19 cellular contexts compared by ENCODE assay signal in the genomic region with DNA sequence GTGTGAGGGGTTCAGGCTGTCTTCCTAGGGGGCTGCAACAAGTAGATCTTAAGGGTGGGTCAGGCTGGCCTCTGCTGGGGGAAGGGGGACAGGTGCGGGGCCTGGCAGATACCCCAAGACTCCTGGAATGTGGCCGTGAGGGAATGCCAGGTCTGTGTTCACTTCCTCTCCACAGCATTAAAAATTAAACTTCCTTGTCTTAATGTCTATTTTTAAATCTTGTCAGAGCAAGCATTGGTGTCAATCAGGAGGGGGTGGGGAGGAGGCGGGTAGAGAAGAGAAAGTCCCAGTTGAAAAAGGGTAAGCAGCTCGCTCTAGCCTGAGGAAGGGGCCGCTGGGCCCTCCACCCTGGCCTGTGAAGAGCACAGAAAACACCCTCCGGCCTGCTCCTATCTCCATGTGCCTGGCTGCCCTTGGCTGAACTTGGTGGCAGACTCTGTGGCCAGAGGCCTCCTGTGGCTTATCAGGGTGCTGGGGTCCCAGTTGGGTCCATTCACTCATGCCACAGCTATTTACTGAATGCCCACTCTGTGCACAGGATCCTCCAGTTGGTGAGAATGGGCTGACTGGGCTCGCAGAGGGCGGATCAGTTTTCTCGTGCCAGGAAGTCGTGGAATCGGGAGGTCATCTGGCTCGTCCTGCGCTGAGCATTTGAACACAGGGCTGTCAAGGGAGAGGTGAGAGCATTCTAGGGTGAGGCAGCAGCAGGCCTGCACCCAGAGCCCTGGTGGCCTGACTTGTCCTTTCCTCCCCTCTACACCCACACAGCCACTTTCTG.
DNase-seq lines count a peak whose midpoint lies in the region; ATAC-seq and TF ChIP-seq lines count a peak whose summit lies in the region.
"Had no signal": no experiment of that assay in that cellular context is flagged by ENCODE, and none has a peak within 500 bp of the region (broad histone marks: within the 10 kb centered on the region; RNA-seq: fewer than 3 reads in every experiment).

No MANE protein-coding gene starts in this region.

- ATAC-seq in activated T-cell treated with anti-CD3 and anti-CD28 coated beads, Interleukin-2, amount 50 U/mL, for 4 hours, result no peak
- ATAC-seq in foreskin keratinocyte, result no peak
- ATAC-seq in activated T-helper 17 cell treated with anti-CD3 and anti-CD28 coated beads, Interleukin-2, amount 50 U/mL, for 72 hours (replicated peaks), result no peak
- ATAC-seq: activated CD8-positive, alpha-beta T cell treated with anti-CD3 and anti-CD28 coated beads, Interleukin-2, amount 10 ng/mL, durations not matched to agents 7 days and 5 days had no signal

- H3K4me1 Mint-ChIP-seq in glutamatergic neuron (ENCODE audit: low read depth, unreplicated experiment), result peaks cover 53% of the 10 kb centered on the region
- peaks cover 4% of the 10 kb centered on the region for H3K4me1 Mint-ChIP-seq in activated T-cell treated with anti-CD3 and anti-CD28 coated beads, Interleukin-2, amount 50 U/mL, for 4 hours (ENCODE audit: low read depth)
- H3K4me1 Mint-ChIP-seq in activated T-helper 17 cell treated with anti-CD3 and anti-CD28 coated beads, Interleukin-2, amount 50 U/mL, for 72 hours, result no peaks in the 10 kb centered on the region

- H3K4me3 ChIP-seq in neural cell (ENCODE audit: low read length), result peak overlapping the region; percentile 10
- H3K4me3 ChIP-seq: tibial artery had no signal

- no peak overlapping the region for H3K27ac Mint-ChIP-seq in glutamatergic neuron (ENCODE audit: unreplicated experiment)
- no peak overlapping the region for H3K27ac Mint-ChIP-seq in activated T-helper 17 cell treated with anti-CD3 and anti-CD28 coated beads, Interleukin-2, amount 50 U/mL, for 72 hours
- H3K27ac Mint-ChIP-seq: activated CD8-positive, alpha-beta T cell treated with anti-CD3 and anti-CD28 coated beads, Interleukin-2, amount 10 ng/mL, durations not matched to agents 7 days and 5 days had no signal

- peaks cover 5% of the 10 kb centered on the region for H3K36me3 Mint-ChIP-seq in glutamatergic neuron (ENCODE audit: unreplicated experiment)
- no peaks in the 10 kb centered on the region for H3K36me3 Mint-ChIP-seq in activated T-cell treated with anti-CD3 and anti-CD28 coated beads, Interleukin-2, amount 50 U/mL, for 4 hours (ENCODE audit: insufficient read depth)
- no peaks in the 10 kb centered on the region for H3K36me3 Mint-ChIP-seq in activated T-helper 17 cell treated with anti-CD3 and anti-CD28 coated beads, Interleukin-2, amount 50 U/mL, for 72 hours (ENCODE audit: low read depth)
- H3K36me3 Mint-ChIP-seq: CD8-positive, alpha-beta memory T cell had no signal

- H3K4me3 Mint-ChIP-seq in glutamatergic neuron (ENCODE audit: unreplicated experiment), result peak overlapping the region; percentile 25
- no peak overlapping the region for H3K4me3 Mint-ChIP-seq in activated T-cell treated with anti-CD3 and anti-CD28 coated beads, Interleukin-2, amount 50 U/mL, for 4 hours
- H3K4me3 Mint-ChIP-seq in activated T-helper 17 cell treated with anti-CD3 and anti-CD28 coated beads, Interleukin-2, amount 50 U/mL, for 72 hours, result no peak overlapping the region
- H3K4me3 Mint-ChIP-seq: activated CD8-positive, alpha-beta T cell treated with anti-CD3 and anti-CD28 coated beads, Interleukin-2, amount 10 ng/mL, durations not matched to agents 7 days and 5 days; CD8-positive, alpha-beta memory T cell; H9 had no signal

- H3K4me2 ChIP-seq in neural cell (ENCODE audit: low read length), result no peak overlapping the region

- no peak for TF ChIP-seq CTCF in glutamatergic neuron (IDR thresholded peaks at IDR 0.05; ENCODE audit: partially characterized antibody, unreplicated experiment)
- TF ChIP-seq CTCF in neural cell (IDR thresholded peaks at IDR 0.05; ENCODE audit: poor library complexity, severe bottlenecking), result no peak
- no peak for TF ChIP-seq CTCF in foreskin keratinocyte (conservative IDR thresholded peaks at IDR 0.05)

- H3K9ac ChIP-seq in neural cell (ENCODE audit: low read length), result no peak overlapping the region

- no peaks in the 10 kb centered on the region for H3K36me3 ChIP-seq in neural cell (ENCODE audit: insufficient read depth, low read length)
- H3K36me3 ChIP-seq: neutrophil, tibial artery had no signal

- in situ Hi-C loops in ACHN (cut with HindIII; ENCODE audit: low pct_ligation_motif_present, low pct_unique_long_range_greater_than_20kb, low sequenced_read_pairs), result no loop called here

- no peak overlapping the region for H3K27ac ChIP-seq in neural cell (ENCODE audit: low read length)
- H3K27ac ChIP-seq in foreskin keratinocyte, result no peak overlapping the region
- H3K27ac ChIP-seq: neutrophil, tibial artery had no signal

- peaks cover 31% of the 10 kb centered on the region for H3K9me3 Mint-ChIP-seq in glutamatergic neuron (ENCODE audit: unreplicated experiment)
- no peaks in the 10 kb centered on the region for H3K9me3 Mint-ChIP-seq in activated T-cell treated with anti-CD3 and anti-CD28 coated beads, Interleukin-2, amount 50 U/mL, for 4 hours
- no peaks in the 10 kb centered on the region for H3K9me3 Mint-ChIP-seq in activated T-helper 17 cell treated with anti-CD3 and anti-CD28 coated beads, Interleukin-2, amount 50 U/mL, for 72 hours
- H3K9me3 Mint-ChIP-seq: CD8-positive, alpha-beta memory T cell; H9 had no signal

- peaks cover 25% of the 10 kb centered on the region for H3K27me3 Mint-ChIP-seq in glutamatergic neuron (ENCODE audit: unreplicated experiment)
- peaks cover 28% of the 10 kb centered on the region for H3K27me3 Mint-ChIP-seq in activated T-cell treated with anti-CD3 and anti-CD28 coated beads, Interleukin-2, amount 50 U/mL, for 4 hours (ENCODE audit: low read depth)
- H3K27me3 Mint-ChIP-seq in activated T-helper 17 cell treated with anti-CD3 and anti-CD28 coated beads, Interleukin-2, amount 50 U/mL, for 72 hours, result peaks cover 15% of the 10 kb centered on the region

- DNase-seq in ACHN (peak; percentile 27), glutamatergic neuron (no peak), foreskin keratinocyte (no peak), AG08396 (ENCODE audit: low spot score) (no peak)
- no peak for DNase-seq in activated T-cell treated with anti-CD3 and anti-CD28 coated beads, Interleukin-2, amount 50 U/mL, for 4 hours
- DNase-seq: activated CD8-positive, alpha-beta T cell treated with anti-CD3 and anti-CD28 coated beads, Interleukin-2, amount 10 ng/mL, durations not matched to agents 7 days and 5 days; activated effector memory CD4-positive, alpha-beta T cell treated with Interleukin-2 at 50 U/mL for 16 hours; amygdala; CD8-positive, alpha-beta memory T cell; EL; H9; NCI-H2081 treated with DMSO at 0.1 percent for 48 hours; NCI-H526 treated with DMSO at 0.1 percent for 48 hours; small intestine; tibial artery had no signal

- no peaks in the 10 kb centered on the region for H4K20me1 ChIP-seq in neural cell (ENCODE audit: insufficient read depth)

- no peaks in the 10 kb centered on the region for H3K9me2 ChIP-seq in neural cell (ENCODE audit: insufficient read depth, low read length)

- peaks cover 12% of the 10 kb centered on the region for H3K4me1 ChIP-seq in foreskin keratinocyte

- no peaks in the 10 kb centered on the region for H3K79me2 ChIP-seq in neural cell (replicated peaks; ENCODE audit: insufficient read depth, low read length)

- H3K27me3 ChIP-seq in neural cell (ENCODE audit: insufficient read depth, low read depth, low read length) (peaks cover 17% of the 10 kb centered on the region), foreskin keratinocyte (peaks cover 11% of the 10 kb centered on the region)
- H3K27me3 ChIP-seq: tibial artery had no signal

- H2AFZ ChIP-seq in neural cell (ENCODE audit: low read depth, low read length), result no peak overlapping the region

- no peak for TF ChIP-seq RAD21 in neural cell (conservative IDR thresholded peaks at IDR 0.05)

- no peaks in the 10 kb centered on the region for H3K9me3 ChIP-seq in neural cell (ENCODE audit: low read length)
- H3K9me3 ChIP-seq: neutrophil, tibial artery had no signal

- no peak for TF ChIP-seq EP300 in neural cell (conservative IDR thresholded peaks at IDR 0.05; ENCODE audit: poor library complexity, severe bottlenecking)

- no peaks in the 10 kb centered on the region for H3F3A ChIP-seq in neural cell (ENCODE audit: insufficient read depth, low read length, poor library complexity, severe bottlenecking)

TF ChIP-seq in PFSK-1, 5 proteins besides CTCF, POLR2A, EP300 and RAD21 (continues in another document):
- TF ChIP-seq FOXP2 (optimal IDR thresholded peaks at IDR 0.05; ENCODE audit: borderline replicate concordance, extremely low read depth, extremely low read length, insufficient read depth), result peak; percentile 17

TF ChIP-seq in neural cell, 6 proteins besides CTCF, POLR2A, EP300 and RAD21:
- TF ChIP-seq SMC3 (conservative IDR thresholded peaks at IDR 0.05; ENCODE audit: poor library complexity) (no peak), POLR2AphosphoS5 (IDR thresholded peaks at IDR 0.05) (no peak), TAF1 (IDR thresholded peaks at IDR 0.05; ENCODE audit: low read depth) (no peak), EZH2 (IDR thresholded peaks at IDR 0.05; ENCODE audit: borderline replicate concordance, insufficient read depth, low read length, poor library complexity, severe bottlenecking) (no peak), MXI1 (conservative IDR thresholded peaks at IDR 0.05; ENCODE audit: poor library complexity, severe bottlenecking) (no peak)
- TF ChIP-seq, protein P1, sequence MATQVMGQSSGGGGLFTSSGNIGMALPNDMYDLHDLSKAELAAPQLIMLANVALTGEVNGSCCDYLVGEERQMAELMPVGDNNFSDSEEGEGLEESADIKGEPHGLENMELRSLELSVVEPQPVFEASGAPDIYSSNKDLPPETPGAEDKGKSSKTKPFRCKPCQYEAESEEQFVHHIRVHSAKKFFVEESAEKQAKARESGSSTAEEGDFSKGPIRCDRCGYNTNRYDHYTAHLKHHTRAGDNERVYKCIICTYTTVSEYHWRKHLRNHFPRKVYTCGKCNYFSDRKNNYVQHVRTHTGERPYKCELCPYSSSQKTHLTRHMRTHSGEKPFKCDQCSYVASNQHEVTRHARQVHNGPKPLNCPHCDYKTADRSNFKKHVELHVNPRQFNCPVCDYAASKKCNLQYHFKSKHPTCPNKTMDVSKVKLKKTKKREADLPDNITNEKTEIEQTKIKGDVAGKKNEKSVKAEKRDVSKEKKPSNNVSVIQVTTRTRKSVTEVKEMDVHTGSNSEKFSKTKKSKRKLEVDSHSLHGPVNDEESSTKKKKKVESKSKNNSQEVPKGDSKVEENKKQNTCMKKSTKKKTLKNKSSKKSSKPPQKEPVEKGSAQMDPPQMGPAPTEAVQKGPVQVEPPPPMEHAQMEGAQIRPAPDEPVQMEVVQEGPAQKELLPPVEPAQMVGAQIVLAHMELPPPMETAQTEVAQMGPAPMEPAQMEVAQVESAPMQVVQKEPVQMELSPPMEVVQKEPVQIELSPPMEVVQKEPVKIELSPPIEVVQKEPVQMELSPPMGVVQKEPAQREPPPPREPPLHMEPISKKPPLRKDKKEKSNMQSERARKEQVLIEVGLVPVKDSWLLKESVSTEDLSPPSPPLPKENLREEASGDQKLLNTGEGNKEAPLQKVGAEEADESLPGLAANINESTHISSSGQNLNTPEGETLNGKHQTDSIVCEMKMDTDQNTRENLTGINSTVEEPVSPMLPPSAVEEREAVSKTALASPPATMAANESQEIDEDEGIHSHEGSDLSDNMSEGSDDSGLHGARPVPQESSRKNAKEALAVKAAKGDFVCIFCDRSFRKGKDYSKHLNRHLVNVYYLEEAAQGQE (IDR thresholded peaks at IDR 0.05; ENCODE audit: borderline replicate concordance), result no peak
TF ChIP-seq in neural cell: peak in this region for 0.
